Comparison of ENCODE assay signal across 14 cellular contexts in the genomic region with DNA sequence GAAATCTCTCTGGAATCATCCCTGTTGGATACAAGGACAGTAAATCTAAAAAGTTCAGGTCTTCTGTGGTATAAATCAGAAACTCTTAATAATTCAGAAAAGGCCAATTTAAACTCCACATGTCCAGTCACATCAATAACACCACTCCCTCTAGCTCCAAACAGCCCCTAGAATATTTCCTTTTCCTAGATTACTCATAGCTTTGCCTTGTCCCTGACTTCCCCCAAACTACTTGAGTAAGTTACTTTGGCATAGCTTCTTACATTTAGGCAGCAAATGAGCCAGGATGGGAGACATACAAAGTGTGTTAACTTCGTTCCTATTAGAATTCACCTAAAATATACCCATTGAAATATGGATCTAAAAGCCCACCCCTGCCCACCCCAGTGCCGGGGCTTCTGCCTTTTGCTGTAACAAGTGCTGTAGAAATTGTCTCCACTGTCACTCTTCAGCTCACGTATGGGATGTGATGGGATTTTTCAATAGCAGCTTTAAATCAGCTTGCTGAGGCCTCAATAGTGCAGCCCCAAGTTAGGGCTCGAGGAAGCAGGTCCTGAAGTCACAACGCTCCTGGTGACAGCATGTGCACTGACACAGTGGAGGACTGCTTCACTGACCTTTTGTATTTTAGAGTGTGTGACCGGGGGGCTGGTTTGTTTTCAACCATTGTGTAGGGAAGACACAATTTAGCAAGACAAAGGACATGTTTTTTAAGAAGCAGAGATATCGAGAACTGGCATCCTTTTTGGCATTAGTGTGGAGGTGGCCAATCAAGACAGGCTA.
"Had no signal": no experiment of that assay in that cellular context is flagged by ENCODE, and none has a peak within 500 bp of the region (broad histone marks: within the 10 kb centered on the region; RNA-seq: fewer than 3 reads in every experiment).

No MANE protein-coding gene starts in this region.

- H3K27ac ChIP-seq: esophagus squamous epithelium, heart left ventricle, neural progenitor cell, ovary, thoracic aorta had no signal

- ATAC-seq: activated naive CD4-positive, alpha-beta T cell treated with anti-CD3 and anti-CD28 coated beads, Interleukin-2, amount 50 U/mL, for 72 hours; activated T-cell treated with anti-CD3 and anti-CD28 coated beads, Interleukin-2, amount 50 U/mL, for 4 hours; heart left ventricle; left colon; stimulated activated naive CD8-positive, alpha-beta T cell treated with anti-CD3 and anti-CD28 coated beads, Interleukin-15, amount 100 ng/mL, for 72 hours; T-helper 17 cell had no signal

- DNase-seq: activated CD4-positive, alpha-beta memory T cell treated with anti-CD3 and anti-CD28 coated beads, Interleukin-2, amount 10 ng/mL, durations not matched to agents 7 days and 5 days; activated CD4-positive, alpha-beta T cell treated with anti-CD3 and anti-CD28 coated beads for 4 hours; activated effector memory CD4-positive, alpha-beta T cell treated with anti-CD3 and anti-CD28 coated beads, Interleukin-2, amount 50 U/mL, for 16 hours; activated T-cell treated with anti-CD3 and anti-CD28 coated beads, Interleukin-2, amount 50 U/mL, for 4 hours; esophagus squamous epithelium; heart left ventricle; left colon; ovary; stimulated activated CD4-positive, alpha-beta T cell treated with anti-CD3 and anti-CD28 coated beads, Interleukin-1b, Interleukin-23, amount 100 ng/mL, for 48 hours; stimulated activated naive CD8-positive, alpha-beta T cell treated with anti-CD3 and anti-CD28 coated beads, Interleukin-15, amount 100 ng/mL, for 72 hours; T-helper 17 cell had no signal
